2 cellular contexts compared by ENCODE assay signal in genomic region chr19:47343194-47343802, GRCh38.
TF ChIP-seq lines count a peak whose summit lies in the region.

No MANE protein-coding gene starts in this region.

TF ChIP-seq in HepG2, 621 proteins besides CTCF, POLR2A, EP300 and RAD21:
- TF ChIP-seq ZNF12 (CRISPR knock-in tag; IDR thresholded peaks at IDR 0.05) (peak; percentile 96), MNT (IDR thresholded peaks at IDR 0.05) (no peak)

TF ChIP-seq in K562, 482 proteins besides CTCF, POLR2A, EP300 and RAD21:
- TF ChIP-seq ZNF121 (CRISPR knock-in tag; conservative IDR thresholded peaks at IDR 0.05): peak; percentile 74
- peak; percentile 98 for TF ChIP-seq ZNF12 (CRISPR knock-in tag; IDR thresholded peaks at IDR 0.05)
- no peak for TF ChIP-seq GTF2E2 (tag; IDR thresholded peaks at IDR 0.05)
- peak; percentile 32; the same call in 1 of the 2 replicates for TF ChIP-seq BCOR (IDR thresholded peaks at IDR 0.05)
- no peak for TF ChIP-seq ZNF707 (CRISPR knock-in tag; conservative IDR thresholded peaks at IDR 0.05)
